16 cellular contexts compared by ENCODE assay signal in the genomic region with DNA sequence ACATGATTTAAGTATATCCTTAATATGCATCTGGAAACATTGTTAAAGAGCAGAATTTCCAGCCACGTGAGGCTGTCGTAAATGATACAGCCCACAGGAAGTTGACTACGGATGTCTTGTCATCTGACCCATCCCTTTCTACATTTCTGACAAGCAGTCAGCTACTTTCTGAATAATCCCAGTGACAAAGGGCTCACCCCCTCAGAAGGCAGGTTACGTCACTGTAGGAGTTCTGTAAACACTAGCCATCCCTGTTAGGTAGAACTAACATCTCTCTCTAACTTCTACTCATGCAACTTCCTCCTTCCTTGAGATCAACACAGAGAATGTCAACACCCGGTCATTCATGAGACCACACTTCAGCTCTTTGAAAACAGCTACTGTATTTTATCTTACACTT.
DNase-seq lines count a peak whose midpoint lies in the region; ATAC-seq and TF ChIP-seq lines count a peak whose summit lies in the region.
"Had no signal": no experiment of that assay in that cellular context is flagged by ENCODE, and none has a peak within 500 bp of the region (broad histone marks: within the 10 kb centered on the region; RNA-seq: fewer than 3 reads in every experiment).

No MANE protein-coding gene starts in this region.

- H3K9ac ChIP-seq in skeletal muscle satellite cell (ENCODE audit: low read depth, low read length): peak overlapping the region; percentile 43

- H3K4me2 ChIP-seq in skeletal muscle satellite cell (ENCODE audit: low read length): no peak overlapping the region

- in situ Hi-C loops in HAP-1 (cut with MboI; ENCODE audit: low sequenced_read_pairs): no loop called here

- peak; percentile 87 for DNase-seq in ELR (ENCODE audit: low read depth)
- peak; percentile 5 for DNase-seq in glomerular visceral epithelial cell (ENCODE audit: extremely low spot score)
- no peak for DNase-seq in HAP-1 (ENCODE audit: low spot score in 2 of 2)
- no peak for DNase-seq in activated T-cell treated with anti-CD3 and anti-CD28 coated beads, Interleukin-2, amount 50 U/mL, for 4 hours
- DNase-seq: activated naive CD4-positive, alpha-beta T cell treated with Interleukin-2 at 50 U/mL for 16 hours; CD8-positive, alpha-beta memory T cell; glutamatergic neuron; NCI-H226; retina; stimulated activated CD4-positive, alpha-beta T cell treated with anti-CD3 and anti-CD28 coated beads, Interleukin-2, amount 100 ng/mL, for 48 hours; thyroid gland had no signal

- no peak overlapping the region for H3K4me3 Mint-ChIP-seq in activated T-cell treated with anti-CD3 and anti-CD28 coated beads, Interleukin-2, amount 50 U/mL, for 4 hours
- no peak overlapping the region for H3K4me3 Mint-ChIP-seq in activated T-helper 17 cell treated with anti-CD3 and anti-CD28 coated beads, Interleukin-2, amount 50 U/mL, for 72 hours
- H3K4me3 Mint-ChIP-seq: CD8-positive, alpha-beta memory T cell had no signal

- H3K9me3 Mint-ChIP-seq in activated T-cell treated with anti-CD3 and anti-CD28 coated beads, Interleukin-2, amount 50 U/mL, for 4 hours: peaks cover 19% of the 10 kb centered on the region
- H3K9me3 Mint-ChIP-seq in activated T-helper 17 cell treated with anti-CD3 and anti-CD28 coated beads, Interleukin-2, amount 50 U/mL, for 72 hours: peaks cover 13% of the 10 kb centered on the region

- H3K27me3 ChIP-seq in skeletal muscle satellite cell (ENCODE audit: control insufficient read depth, insufficient read depth, low read length) (no peaks in the 10 kb centered on the region), HAP-1 (ENCODE audit: low read depth) (no peaks in the 10 kb centered on the region)
- H3K27me3 ChIP-seq: cardiac muscle cell, thyroid gland had no signal

- H3K9me3 ChIP-seq in skeletal muscle satellite cell (replicated peaks; ENCODE audit: low read length) (no peaks in the 10 kb centered on the region), HAP-1 (no peaks in the 10 kb centered on the region)
- H3K9me3 ChIP-seq: thyroid gland had no signal

- peaks cover 63% of the 10 kb centered on the region for H3K4me1 ChIP-seq in skeletal muscle satellite cell (ENCODE audit: control insufficient read depth, insufficient read depth, low read length)
- no peaks in the 10 kb centered on the region for H3K4me1 ChIP-seq in HAP-1
- H3K4me1 ChIP-seq: thyroid gland had no signal

- H3K4me1 Mint-ChIP-seq in activated T-cell treated with anti-CD3 and anti-CD28 coated beads, Interleukin-2, amount 50 U/mL, for 4 hours (ENCODE audit: low read depth): no peaks in the 10 kb centered on the region
- H3K4me1 Mint-ChIP-seq in activated T-helper 17 cell treated with anti-CD3 and anti-CD28 coated beads, Interleukin-2, amount 50 U/mL, for 72 hours: no peaks in the 10 kb centered on the region
- H3K4me1 Mint-ChIP-seq: CD8-positive, alpha-beta memory T cell had no signal

- no peak for ATAC-seq in activated T-cell treated with anti-CD3 and anti-CD28 coated beads, Interleukin-2, amount 50 U/mL, for 4 hours
- ATAC-seq in activated T-helper 17 cell treated with anti-CD3 and anti-CD28 coated beads, Interleukin-2, amount 50 U/mL, for 72 hours (replicated peaks): no peak
- ATAC-seq: SK-N-SH treated with all-trans-retinoic acid at 6 μM for 48 hours had no signal

- H3K27me3 Mint-ChIP-seq in activated T-cell treated with anti-CD3 and anti-CD28 coated beads, Interleukin-2, amount 50 U/mL, for 4 hours (ENCODE audit: low read depth): no peaks in the 10 kb centered on the region
- peaks cover 27% of the 10 kb centered on the region for H3K27me3 Mint-ChIP-seq in activated T-helper 17 cell treated with anti-CD3 and anti-CD28 coated beads, Interleukin-2, amount 50 U/mL, for 72 hours

- H3K4me3 ChIP-seq in skeletal muscle satellite cell (ENCODE audit: low read length) (no peak overlapping the region), HAP-1 (no peak overlapping the region)
- H3K4me3 ChIP-seq: cardiac muscle cell, thyroid gland had no signal

- H3K27ac Mint-ChIP-seq in activated T-helper 17 cell treated with anti-CD3 and anti-CD28 coated beads, Interleukin-2, amount 50 U/mL, for 72 hours: no peak overlapping the region
- H3K27ac Mint-ChIP-seq: CD8-positive, alpha-beta memory T cell had no signal

- H3K36me3 Mint-ChIP-seq in activated T-cell treated with anti-CD3 and anti-CD28 coated beads, Interleukin-2, amount 50 U/mL, for 4 hours (ENCODE audit: insufficient read depth): no peaks in the 10 kb centered on the region
- H3K36me3 Mint-ChIP-seq in activated T-helper 17 cell treated with anti-CD3 and anti-CD28 coated beads, Interleukin-2, amount 50 U/mL, for 72 hours (ENCODE audit: low read depth): no peaks in the 10 kb centered on the region
- H3K36me3 Mint-ChIP-seq: CD8-positive, alpha-beta memory T cell had no signal

- no peaks in the 10 kb centered on the region for H3K36me3 ChIP-seq in skeletal muscle satellite cell (ENCODE audit: insufficient read depth, low read length)
- no peaks in the 10 kb centered on the region for H3K36me3 ChIP-seq in HAP-1 (replicated peaks)
- H3K36me3 ChIP-seq: cardiac muscle cell, thyroid gland had no signal

TF ChIP-seq in PFSK-1, 5 proteins besides CTCF, POLR2A, EP300 and RAD21:
- TF ChIP-seq FOXP2 (optimal IDR thresholded peaks at IDR 0.05; ENCODE audit: borderline replicate concordance, extremely low read depth, extremely low read length, insufficient read depth) (peak; percentile 92), TAF1 (IDR thresholded peaks at IDR 0.05; ENCODE audit: borderline replicate concordance, insufficient read depth, low read length) (0 out of 2 replicates have a peak, but pooled peaks have one; percentile 28), POLR2AphosphoS5 (IDR thresholded peaks at IDR 0.05; ENCODE audit: low read depth, low read length) (no peak), SIN3A (IDR thresholded peaks at IDR 0.05; ENCODE audit: borderline replicate concordance, insufficient read depth, low read length) (peak; percentile 77; the same call in 1 of the 2 replicates)
- TF ChIP-seq, protein P1, sequence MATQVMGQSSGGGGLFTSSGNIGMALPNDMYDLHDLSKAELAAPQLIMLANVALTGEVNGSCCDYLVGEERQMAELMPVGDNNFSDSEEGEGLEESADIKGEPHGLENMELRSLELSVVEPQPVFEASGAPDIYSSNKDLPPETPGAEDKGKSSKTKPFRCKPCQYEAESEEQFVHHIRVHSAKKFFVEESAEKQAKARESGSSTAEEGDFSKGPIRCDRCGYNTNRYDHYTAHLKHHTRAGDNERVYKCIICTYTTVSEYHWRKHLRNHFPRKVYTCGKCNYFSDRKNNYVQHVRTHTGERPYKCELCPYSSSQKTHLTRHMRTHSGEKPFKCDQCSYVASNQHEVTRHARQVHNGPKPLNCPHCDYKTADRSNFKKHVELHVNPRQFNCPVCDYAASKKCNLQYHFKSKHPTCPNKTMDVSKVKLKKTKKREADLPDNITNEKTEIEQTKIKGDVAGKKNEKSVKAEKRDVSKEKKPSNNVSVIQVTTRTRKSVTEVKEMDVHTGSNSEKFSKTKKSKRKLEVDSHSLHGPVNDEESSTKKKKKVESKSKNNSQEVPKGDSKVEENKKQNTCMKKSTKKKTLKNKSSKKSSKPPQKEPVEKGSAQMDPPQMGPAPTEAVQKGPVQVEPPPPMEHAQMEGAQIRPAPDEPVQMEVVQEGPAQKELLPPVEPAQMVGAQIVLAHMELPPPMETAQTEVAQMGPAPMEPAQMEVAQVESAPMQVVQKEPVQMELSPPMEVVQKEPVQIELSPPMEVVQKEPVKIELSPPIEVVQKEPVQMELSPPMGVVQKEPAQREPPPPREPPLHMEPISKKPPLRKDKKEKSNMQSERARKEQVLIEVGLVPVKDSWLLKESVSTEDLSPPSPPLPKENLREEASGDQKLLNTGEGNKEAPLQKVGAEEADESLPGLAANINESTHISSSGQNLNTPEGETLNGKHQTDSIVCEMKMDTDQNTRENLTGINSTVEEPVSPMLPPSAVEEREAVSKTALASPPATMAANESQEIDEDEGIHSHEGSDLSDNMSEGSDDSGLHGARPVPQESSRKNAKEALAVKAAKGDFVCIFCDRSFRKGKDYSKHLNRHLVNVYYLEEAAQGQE (IDR thresholded peaks at IDR 0.05; ENCODE audit: insufficient read depth in 1 of 2, low read depth in 2 of 2, low read length in 2 of 2): peak in 1 of 2 experiments; percentile 36; a peak in 1 of 4 replicates

Comparison
In these comparisons a context has a peak if more than half of its experiments do, and no peak if none do; other contexts are left out.
1. DNase-seq: peak in ELR (single experiment) and glomerular visceral epithelial cell (single experiment); none in HAP-1 (0 of 2) and activated T-cell treated with anti-CD3 and anti-CD28 coated beads, Interleukin-2, amount 50 U/mL, for 4 hours (single experiment).